Comparison of ENCODE assay signal across 7 cellular contexts in the genomic region with DNA sequence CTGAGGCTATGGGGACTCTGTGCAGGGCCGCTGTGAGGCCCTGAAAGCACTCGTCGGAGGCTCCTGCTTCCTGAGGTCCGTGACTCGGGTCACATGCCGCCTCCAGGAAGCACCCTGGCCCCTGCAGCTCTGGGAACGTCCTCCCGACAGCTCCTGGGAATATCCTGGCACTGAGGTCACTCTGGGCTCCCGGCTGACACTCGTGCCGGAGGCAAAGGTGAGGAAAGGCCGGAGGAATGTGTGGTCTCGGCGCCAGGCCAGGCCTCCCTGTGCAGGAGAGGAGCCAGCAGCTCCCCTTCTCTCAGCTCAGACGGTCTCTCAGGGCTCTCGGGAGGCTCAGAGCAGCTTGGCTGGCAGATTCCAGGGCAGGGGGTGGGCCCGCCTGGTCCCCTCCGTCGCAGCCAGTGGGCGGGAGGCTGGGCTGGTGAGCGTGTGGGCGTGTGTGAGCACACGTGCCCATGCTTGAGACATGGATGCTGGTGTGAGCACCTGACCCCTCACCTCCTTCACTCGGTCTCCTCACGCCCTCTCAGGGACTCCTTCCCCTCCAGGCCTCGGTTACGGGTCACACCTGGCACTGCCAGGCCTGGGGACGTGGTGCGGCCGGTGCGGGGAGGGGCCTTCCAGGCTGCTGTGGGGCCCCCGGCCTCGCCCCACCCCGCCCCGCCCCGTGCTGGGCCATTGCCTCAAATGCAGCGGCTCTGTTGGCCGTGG. TPM values are rescaled to one million over a fixed set of nuclear protein-coding genes. Genes with fewer than 3 reads are reported as not detected.
DNase-seq lines count a peak whose midpoint lies in the region; ATAC-seq and TF ChIP-seq lines count a peak whose summit lies in the region.

No MANE protein-coding gene starts in this region.

- in situ Hi-C loops in SK-MEL-5 (cut with HindIII; ENCODE audit: low pct_unique_long_range_greater_than_20kb, low sequenced_read_pairs): no loop called here

- DNase-seq in HPDE6-E6E7 (ENCODE audit: extremely low spot score) (peak; percentile 80), SK-MEL-5 (ENCODE audit: low read depth, low spot score) (peak; percentile 76), colonic mucosa (peak; percentile 65), left colon (peak; percentile 69 to 72)
- DNase-seq in stimulated activated effector memory CD8-positive, alpha-beta T cell treated with anti-CD3 and anti-CD28 coated beads, Interleukin-12 subunit alpha, Interleukin-12 subunit beta, amount 100 ng/mL, for 72 hours (ENCODE audit: low spot score in 2 of 2): peak in 1 of 2 donors; percentile 19

- peak overlapping the region; percentile 56 for H3K27ac Mint-ChIP-seq in stimulated activated effector memory CD8-positive, alpha-beta T cell treated with anti-CD3 and anti-CD28 coated beads, Interleukin-12 subunit alpha, Interleukin-12 subunit beta, amount 100 ng/mL, for 72 hours

- H3K9me3 Mint-ChIP-seq in stimulated activated effector memory CD8-positive, alpha-beta T cell treated with anti-CD3 and anti-CD28 coated beads, Interleukin-12 subunit alpha, Interleukin-12 subunit beta, amount 100 ng/mL, for 72 hours: no peaks in the 10 kb centered on the region

- peaks cover 13% of the 10 kb centered on the region for H3K36me3 Mint-ChIP-seq in stimulated activated effector memory CD8-positive, alpha-beta T cell treated with anti-CD3 and anti-CD28 coated beads, Interleukin-12 subunit alpha, Interleukin-12 subunit beta, amount 100 ng/mL, for 72 hours

- peak overlapping the region; percentile 20 for H3K4me3 ChIP-seq in colonic mucosa

- intact Hi-C loops in colonic mucosa (cut with DNase I): no loop called here
- intact Hi-C loops in left colon (cut with DNase I, micrococcal nuclease): no loop called here

- no peaks in the 10 kb centered on the region for H3K36me3 ChIP-seq in ES-I3 (ENCODE audit: insufficient read depth, low read length)
- no peaks in the 10 kb centered on the region for H3K36me3 ChIP-seq in colonic mucosa

- H3K27me3 ChIP-seq in colonic mucosa: no peaks in the 10 kb centered on the region

- ATAC-seq in left colon (peak; percentile 78), HG03378 (IDR thresholded peaks at IDR 0.05; ENCODE audit: unreplicated experiment) (no peak)
- ATAC-seq in stimulated activated effector memory CD8-positive, alpha-beta T cell treated with anti-CD3 and anti-CD28 coated beads, Interleukin-12 subunit alpha, Interleukin-12 subunit beta, amount 100 ng/mL, for 72 hours: peak; percentile 68

- H3K4me3 Mint-ChIP-seq in stimulated activated effector memory CD8-positive, alpha-beta T cell treated with anti-CD3 and anti-CD28 coated beads, Interleukin-12 subunit alpha, Interleukin-12 subunit beta, amount 100 ng/mL, for 72 hours: peak overlapping the region; percentile 58

- H3K27ac ChIP-seq in colonic mucosa: no peak overlapping the region

- H3K4me1 Mint-ChIP-seq in stimulated activated effector memory CD8-positive, alpha-beta T cell treated with anti-CD3 and anti-CD28 coated beads, Interleukin-12 subunit alpha, Interleukin-12 subunit beta, amount 100 ng/mL, for 72 hours: peaks cover 3% of the 10 kb centered on the region

- no peaks in the 10 kb centered on the region for H3K9me3 ChIP-seq in ES-I3 (ENCODE audit: control insufficient read depth, insufficient read depth, low read length)
- no peaks in the 10 kb centered on the region for H3K9me3 ChIP-seq in colonic mucosa

- H3K4me1 ChIP-seq in ES-I3 (ENCODE audit: insufficient read depth, low read length) (no peaks in the 10 kb centered on the region; the same call in 1 of the 2 replicates), colonic mucosa (peaks cover 10% of the 10 kb centered on the region)

- TF ChIP-seq CTCF in colonic mucosa (IDR thresholded peaks at IDR 0.05): no peak

- H3K9ac ChIP-seq in ES-I3 (ENCODE audit: low read depth, low read length) (peak overlapping the region; percentile 41), colonic mucosa (ENCODE audit: low read depth in 2 of 2, low read length in 2 of 2) (peak overlapping the region; percentile 33 to 71)

RNA-seq across cellular contexts. Expression of gene RNF223, which starts 5.5 kb away (rescaled TPM):
- not detected in 2 replicates for total RNA-seq in SK-MEL-5 (2014; rRNA removed; shearing (Covaris generic))
- polyA plus RNA-seq in SK-MEL-5 (2015; cell fraction: cytosol; rRNA removed): not detected in 2 replicates
- polyA plus RNA-seq in SK-MEL-5 (2015; cell fraction: nucleus; rRNA removed): not detected in 2 replicates
- 1 to 10 TPM; 5.1 to 5.7 TPM for total RNA-seq in colonic mucosa
- 1 to 10 TPM; 3.4 to 5.3 TPM for total RNA-seq in left colon

RNA-seq across cellular contexts. Expression of gene C1orf159, which starts 36.3 kb away (rescaled TPM):
- 9.4 and 10.0 TPM in 2 replicates for total RNA-seq in SK-MEL-5 (2014; rRNA removed; shearing (Covaris generic))
- polyA plus RNA-seq in SK-MEL-5 (2015; cell fraction: cytosol; rRNA removed): 21.1 and 22.0 TPM in 2 replicates
- polyA plus RNA-seq in SK-MEL-5 (2015; cell fraction: nucleus; rRNA removed): 76.1 and 80.9 TPM in 2 replicates
- total RNA-seq in colonic mucosa (10 to 100 TPM; 18.9 to 36.0 TPM), left colon (10 to 100 TPM; 17.6 to 28.6 TPM)

RNA-seq across cellular contexts. Expression of gene AGRN, which starts 59.6 kb away (rescaled TPM):
- 21.3 and 23.0 TPM in 2 replicates for total RNA-seq in SK-MEL-5 (2014; rRNA removed; shearing (Covaris generic))
- 58.8 and 70.0 TPM in 2 replicates for polyA plus RNA-seq in SK-MEL-5 (2015; cell fraction: cytosol; rRNA removed)
- 110 and 125 TPM in 2 replicates for polyA plus RNA-seq in SK-MEL-5 (2015; cell fraction: nucleus; rRNA removed)
- 100 to 1,000 TPM in 1 of 2 donors, 10 to 100 TPM in 1; 68.1 to 106 TPM for total RNA-seq in colonic mucosa
- total RNA-seq in left colon: 10 to 100 TPM; 54.0 to 59.5 TPM
